Comparison of ENCODE assay signal across 8 cellular contexts in genomic region chr16:58629681-58630640, GRCh38. TPM values are rescaled to one million over a fixed set of nuclear protein-coding genes. Genes with fewer than 3 reads are reported as not detected.
DNase-seq lines count a peak whose midpoint lies in the region; ATAC-seq and TF ChIP-seq lines count a peak whose summit lies in the region.

CNOT1 (minus strand) TSS chr16:58629826; CDS start chr16:58599337, 30,489 bp downstream.

- ATAC-seq in GM18498 (IDR thresholded peaks at IDR 0.05; ENCODE audit: unreplicated experiment), result peak; percentile 89
- ATAC-seq in HG02938 (IDR thresholded peaks at IDR 0.05; ENCODE audit: unreplicated experiment), result peak; percentile 88
- ATAC-seq in left ventricle myocardium superior, result peak; percentile 94

- no peaks in the 10 kb centered on the region for H3K27me3 ChIP-seq in prostate gland (replicated peaks; ENCODE audit: insufficient read depth)

- H3K4me1 ChIP-seq in prostate gland (replicated peaks) (no peaks in the 10 kb centered on the region), urinary bladder (ENCODE audit: insufficient read depth) (peaks cover 2% of the 10 kb centered on the region)

- peak; percentile 87 for TF ChIP-seq POLR2A in prostate gland (IDR thresholded peaks at IDR 0.05)

- H3K4me3 ChIP-seq in prostate gland, result peak within 1 kb of the TSS; percentile 86 to 98
- H3K4me3 ChIP-seq in urinary bladder (ENCODE audit: low read depth, low read length), result peak within 1 kb of the TSS; percentile 70

- under 1% methylated on average over 64 of the region's 64 CpGs for WGBS in prostate gland
- under 1% methylated on average over 64 of the region's 64 CpGs for WGBS in urinary bladder

- peak; percentile 75 to 76 for DNase-seq in NCI-H187 (lab: John Stamatoyannopoulos, UW)
- peak; percentile 90 to 100 (median 96) for DNase-seq in T-helper 2 cell
- DNase-seq in left ventricle myocardium superior, result peak; percentile 98
- peak; percentile 99 for DNase-seq in prostate gland (ENCODE audit: low spot score)

- H3K27ac ChIP-seq in angular gyrus (ENCODE audit: low read depth, low read length) (peak within 1 kb of the TSS; percentile 98), prostate gland (peak within 1 kb of the TSS; percentile 98 to 99), urinary bladder (ENCODE audit: low read depth) (peak within 1 kb of the TSS; percentile 96)

- intact Hi-C loops in left ventricle myocardium superior (cut with micrococcal nuclease) (no loop called here), prostate gland (cut with DNase I) (loop anchor here (5.0 kb wide), 2 partner anchors 52 to 113 kb away; partner anchors contain the start of genes SETD6 and SLC38A7)

- peak in 2 of 4 experiments; percentile 4 to 38 for TF ChIP-seq CTCF in prostate gland (IDR thresholded peaks at IDR 0.05)

- no peaks in the 10 kb centered on the region for H3K36me3 ChIP-seq in prostate gland
- H3K36me3 ChIP-seq in urinary bladder (ENCODE audit: insufficient read depth), result no peaks in the 10 kb centered on the region

- H3K9me3 ChIP-seq in prostate gland, result no peaks in the 10 kb centered on the region

RNA-seq across cellular contexts. Expression of gene CNOT1, which starts in this region (rescaled TPM):
- total RNA-seq in left ventricle myocardium superior (88.9 TPM), prostate gland (100 to 1,000 TPM; 102 to 190 TPM), urinary bladder (141 TPM)
- polyA plus RNA-seq in urinary bladder, result 74.4 TPM

Comparison
In these comparisons a context has a peak if more than half of its experiments do, and no peak if none do; other contexts are left out.
1. Peak in every context shown above with its lines: DNase-seq, ATAC-seq, H3K4me3 ChIP-seq and H3K27ac ChIP-seq.